Comparison of ENCODE assay signal across 13 cellular contexts in the genomic region with DNA sequence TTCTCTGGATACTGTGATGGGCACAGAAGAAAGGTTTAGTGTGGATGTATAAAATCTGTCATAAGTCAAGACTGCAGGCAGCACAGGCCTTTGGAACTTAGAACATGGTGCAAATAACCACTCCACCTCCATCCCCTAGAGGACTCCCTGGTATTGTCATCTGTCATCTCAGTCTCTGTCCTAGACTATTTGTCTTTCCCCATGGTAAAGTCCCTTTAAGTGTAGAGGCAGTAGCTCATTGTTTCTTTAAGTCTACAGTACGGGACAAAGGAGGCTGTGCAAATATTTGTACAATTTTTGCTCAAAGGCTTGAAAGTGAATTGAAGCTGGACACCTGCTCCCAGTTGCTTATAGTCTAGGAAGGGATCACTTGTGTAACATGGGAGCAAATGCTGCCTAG. TPM values are rescaled to one million over a fixed set of nuclear protein-coding genes. Genes with fewer than 3 reads are reported as not detected.
A peak's percentile ranks its signal among the peaks of the same experiment; 100 is the strongest.
DNase-seq lines count a peak whose midpoint lies in the region; ATAC-seq and TF ChIP-seq lines count a peak whose summit lies in the region.
"Had no signal": no experiment of that assay in that cellular context is flagged by ENCODE, and none has a peak within 500 bp of the region (broad histone marks: within the 10 kb centered on the region; RNA-seq: fewer than 3 reads in every experiment).

No MANE protein-coding gene starts in this region.

- no peaks in the 10 kb centered on the region for H3K9me3 ChIP-seq in prostate gland

- WGBS in prostate gland = 43% methylated on average over 1 of the region's 1 CpG

- ATAC-seq in HG03521 (IDR thresholded peaks at IDR 0.05; ENCODE audit: unreplicated experiment) = no peak
- no peak for ATAC-seq in GM18519 (IDR thresholded peaks at IDR 0.05; ENCODE audit: low FRiP score, unreplicated experiment)
- ATAC-seq: GM12878, WTC11 had no signal

- TF ChIP-seq CTCF in LNCAP (IDR thresholded peaks at IDR 0.05) = peak; percentile 43; the same call in 1 of the 2 replicates
- peak in 1 of 4 experiments; percentile 21 for TF ChIP-seq CTCF in prostate gland (IDR thresholded peaks at IDR 0.05)

- H3K27me3 ChIP-seq in prostate gland (replicated peaks; ENCODE audit: insufficient read depth) = no peaks in the 10 kb centered on the region

- no peaks in the 10 kb centered on the region for H3K36me3 ChIP-seq in prostate gland

- no peak overlapping the region for H3K27ac ChIP-seq in prostate gland

- no peak overlapping the region for H3K4me3 ChIP-seq in prostate gland
- H3K4me3 ChIP-seq: GM12878 had no signal

- no peak for TF ChIP-seq POLR2A in prostate gland (IDR thresholded peaks at IDR 0.05)

- H3K4me1 ChIP-seq in prostate gland (replicated peaks) = no peaks in the 10 kb centered on the region

- DNase-seq in NCI-H2196 (lab: John Stamatoyannopoulos, UW; ENCODE audit: unreplicated experiment) (peak; percentile 49), NCI-H2196 treated with DMSO at 0.1 percent for 48 hours (lab: John Stamatoyannopoulos, UW; ENCODE audit: unreplicated experiment) (no peak), NCI-H748 (lab: John Stamatoyannopoulos, UW; ENCODE audit: unreplicated experiment) (peak; percentile 81), prostate gland (ENCODE audit: low spot score) (peak; percentile 13), GM03348 (ENCODE audit: low spot score) (no peak)
- DNase-seq: activated naive CD8-positive, alpha-beta T cell treated with anti-CD3 and anti-CD28 coated beads, Interleukin-2, amount 10 ng/mL, durations not matched to agents 7 days and 5 days; dermis blood vessel endothelial cell; NCI-H526 treated with DMSO at 0.1 percent for 48 hours had no signal

- intact Hi-C loops in prostate gland (cut with DNase I) = no loop called here

RNA-seq across cellular contexts. Expression of gene PXYLP1, which starts 3.2 kb away (rescaled TPM):
- 10 to 100 TPM; 12.0 to 15.3 TPM for total RNA-seq in prostate gland

Comparison
In these comparisons a context has a peak if more than half of its experiments do, and no peak if none do; other contexts are left out.
1. DNase-seq: peak in NCI-H2196 (single experiment), NCI-H748 (single experiment) and prostate gland (single experiment); none in NCI-H2196 treated with DMSO at 0.1 percent for 48 hours (single experiment) and GM03348 (single experiment).